Comparison of ENCODE assay signal across 5 cellular contexts in the genomic region with DNA sequence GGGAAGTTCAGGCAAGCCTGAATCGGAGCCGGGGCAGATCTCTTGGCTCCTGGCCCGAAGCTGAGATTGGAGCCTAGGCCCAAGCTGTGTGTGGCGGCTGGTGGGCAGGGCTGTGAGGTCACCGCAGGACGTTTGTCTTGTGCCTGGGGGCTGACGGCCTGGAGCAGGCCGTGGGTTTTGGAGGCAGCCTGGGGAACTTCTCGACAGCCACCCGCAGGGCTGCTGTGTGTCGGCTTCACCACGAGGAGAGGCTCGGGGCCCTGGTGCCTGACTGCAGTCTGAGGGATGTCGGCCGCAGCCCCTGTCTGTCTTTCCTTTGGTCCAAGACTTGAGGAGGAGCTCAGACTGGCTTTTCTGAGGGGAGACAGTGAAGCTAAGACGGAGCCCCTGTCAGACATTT. TPM values are rescaled to one million over a fixed set of nuclear protein-coding genes. Genes with fewer than 3 reads are reported as not detected.
"Had no signal": no experiment of that assay in that cellular context is flagged by ENCODE, and none has a peak within 500 bp of the region (broad histone marks: within the 10 kb centered on the region; RNA-seq: fewer than 3 reads in every experiment).

No MANE protein-coding gene starts in this region.

RNA-seq across cellular contexts. Expression of gene FAM90A1, which starts 5.1 kb away (rescaled TPM):
- total RNA-seq: HepG2, HT-29, HT1080, IMR-90 had no signal
- polyA plus RNA-seq: HepG2, IgD-negative memory B cell had no signal
